Comparison of ENCODE assay signal across 7 cellular contexts in genomic region chr11:72225411-72225951, GRCh38. TPM values are rescaled to one million over a fixed set of nuclear protein-coding genes. Genes with fewer than 3 reads are reported as not detected.
DNase-seq lines count a peak whose midpoint lies in the region; ATAC-seq, FAIRE-seq and TF ChIP-seq lines count a peak whose summit lies in the region.

No MANE protein-coding gene starts in this region.

- peaks cover 15% of the 10 kb centered on the region for H3K36me3 Mint-ChIP-seq in nephron progenitor cell (ENCODE audit: low read depth)

- no peak for ATAC-seq in Panc1
- ATAC-seq in GM18907 (IDR thresholded peaks at IDR 0.05; ENCODE audit: unreplicated experiment), result no peak
- no peak for ATAC-seq in GM18867 (IDR thresholded peaks at IDR 0.05; ENCODE audit: unreplicated experiment)

- POLR2A ChIA-PET in Panc1 (lab: Charles Lee), result interaction anchor here (0.5 kb wide), 1 partner anchor 209 kb away, joined by 9 read pairs; no protein-coding TSS in a partner anchor

- H3K9me3 ChIP-seq in Panc1 (ENCODE audit: control insufficient read depth, insufficient read depth, low read depth, low read length), result no peaks in the 10 kb centered on the region

- intact Hi-C loops in Panc1 (cut with micrococcal nuclease; ENCODE audit: unreplicated experiment), result no loop called here

- in situ Hi-C loops in Panc1 (cut with HindIII; ENCODE audit: low pct_unique_long_range_greater_than_20kb, low sequenced_read_pairs), result no loop called here

- CTCF ChIA-PET in Panc1 (lab: Charles Lee), result interaction anchor here (0.9 kb wide), 1 partner anchor 42 kb away, joined by 3 read pairs; no protein-coding TSS in a partner anchor

- peak; percentile 82 for FAIRE-seq in GM12891 (lab: Jason Lieb, UNC)

- TF ChIP-seq CTCF in Panc1 (IDR thresholded peaks at IDR 0.05) (no peak), nephron progenitor cell (IDR thresholded peaks at IDR 0.05) (no peak)

- H3K4me1 ChIP-seq in Panc1 (ENCODE audit: control insufficient read depth, insufficient read depth, low read length), result peaks cover 22% of the 10 kb centered on the region

- peak overlapping the region; percentile 96 for H3K4me3 Mint-ChIP-seq in nephron progenitor cell

- peak overlapping the region; percentile 65 for H3K27ac ChIP-seq in Panc1 (ENCODE audit: low read length)

- H3K27me3 Mint-ChIP-seq in nephron progenitor cell (ENCODE audit: low read depth, poor library complexity), result no peaks in the 10 kb centered on the region

- no peaks in the 10 kb centered on the region for H3K27me3 ChIP-seq in Panc1 (ENCODE audit: control insufficient read depth, insufficient read depth, low read length)

- no peak overlapping the region for H3K27ac Mint-ChIP-seq in nephron progenitor cell

- H3K4me1 Mint-ChIP-seq in nephron progenitor cell, result peaks cover 57% of the 10 kb centered on the region

- H3K9me3 Mint-ChIP-seq in nephron progenitor cell, result no peaks in the 10 kb centered on the region

- BruUV-seq in Panc1 (replicated peaks; lab: Mats Ljungman, UMichigan), result no TSS peak

- DNase-seq in GM12891 (ENCODE audit: insufficient read length, low spot score) (no peak), Panc1 (ENCODE audit: low read depth, low spot score) (no peak), dermis blood vessel endothelial cell (peak; percentile 13), nephron progenitor cell (no peak), SKM-1 (lab: John Stamatoyannopoulos, UW; ENCODE audit: unreplicated experiment) (no peak)

- TF ChIP-seq POLR2A in GM12891 (IDR thresholded peaks at IDR 0.05; ENCODE audit: low read depth, low read length), result no peak

- peaks cover 5% of the 10 kb centered on the region for H3K36me3 ChIP-seq in Panc1 (ENCODE audit: control insufficient read depth, insufficient read depth, low read length)

- H3K4me3 ChIP-seq in Panc1 (ENCODE audit: low read depth in 2 of 2, low read length in 2 of 2), result peak overlapping the region; percentile 95

TF ChIP-seq in GM12891, 5 proteins besides CTCF, POLR2A, EP300 and RAD21:
- 0 out of 2 replicates have a peak, but pooled peaks have one; percentile 47 for TF ChIP-seq POLR2AphosphoS5 (IDR thresholded peaks at IDR 0.05; ENCODE audit: low read depth, low read length)
- no peak for TF ChIP-seq SPI1 (IDR thresholded peaks at IDR 0.05; ENCODE audit: low read depth, low read length)
- TF ChIP-seq POU2F2 (IDR thresholded peaks at IDR 0.05; ENCODE audit: low read depth, low read length), result no peak
- no peak for TF ChIP-seq TAF1 (IDR thresholded peaks at IDR 0.05; ENCODE audit: low read depth, low read length)
- no peak for TF ChIP-seq PAX5 (IDR thresholded peaks at IDR 0.05; ENCODE audit: insufficient read depth, low read length, severe bottlenecking)

RNA-seq across cellular contexts. Expression of gene INPPL1, which starts 0.9 kb away (rescaled TPM):
- polyA plus RNA-seq in GM12891 (2012; ENCODE audit: low read depth, missing spikeins), result 59.5 TPM
- 298 TPM for total RNA-seq in Panc1 (2021; ENCODE audit: unreplicated experiment)
- 383 TPM for polyA plus RNA-seq in Panc1 (2012; ENCODE audit: insufficient read length)
- total RNA-seq in dermis blood vessel endothelial cell, result 49.9 and 65.3 TPM in 2 replicates

RNA-seq across cellular contexts. Expression of gene FOLR2, which starts 8.9 kb away (rescaled TPM):
- polyA plus RNA-seq in GM12891 (2012; ENCODE audit: low read depth, missing spikeins), result 0.98 TPM
- total RNA-seq in Panc1 (2021; ENCODE audit: unreplicated experiment) (not detected), dermis blood vessel endothelial cell (not detected in 2 replicates)
- not detected for polyA plus RNA-seq in Panc1 (2012; ENCODE audit: insufficient read length)

RNA-seq across cellular contexts. Expression of gene PHOX2A, which starts 18.5 kb away (rescaled TPM):
- polyA plus RNA-seq in GM12891 (2012; ENCODE audit: low read depth, missing spikeins), result not detected
- total RNA-seq in Panc1 (2021; ENCODE audit: unreplicated experiment) (not detected), dermis blood vessel endothelial cell (not detected in 2 replicates)
- not detected for polyA plus RNA-seq in Panc1 (2012; ENCODE audit: insufficient read length)

RNA-seq across cellular contexts. Expression of gene FOLR1, which starts 33.5 kb away (rescaled TPM):
- polyA plus RNA-seq in GM12891 (2012; ENCODE audit: low read depth, missing spikeins), result not detected
- not detected for total RNA-seq in Panc1 (2021; ENCODE audit: unreplicated experiment)
- not detected for polyA plus RNA-seq in Panc1 (2012; ENCODE audit: insufficient read length)
- total RNA-seq in dermis blood vessel endothelial cell, result 0.14 and 0.68 TPM in 2 replicates
